In genomic region chr2:149648282-149649030, GRCh38 we compare ENCODE assay signal across 9 cellular contexts.
DNase-seq lines count a peak whose midpoint lies in the region; ATAC-seq, FAIRE-seq and TF ChIP-seq lines count a peak whose summit lies in the region.
"Had no signal": no experiment of that assay in that cellular context is flagged by ENCODE, and none has a peak within 500 bp of the region (broad histone marks: within the 10 kb centered on the region; RNA-seq: fewer than 3 reads in every experiment).

No MANE protein-coding gene starts in this region.

- ATAC-seq in activated T-cell treated with anti-CD3 and anti-CD28 coated beads, Interleukin-2, amount 50 U/mL, for 4 hours = no peak
- ATAC-seq in GM18907 (IDR thresholded peaks at IDR 0.05; ENCODE audit: unreplicated experiment) = no peak

- no peak overlapping the region for H3K4me3 Mint-ChIP-seq in activated T-cell treated with anti-CD3 and anti-CD28 coated beads, Interleukin-2, amount 50 U/mL, for 4 hours

- no peak for FAIRE-seq in urothelium cell line (lab: Jason Lieb, UNC)

- peak overlapping the region; percentile 93 for H3K27ac ChIP-seq in brain microvascular endothelial cell
- H3K27ac ChIP-seq: thoracic aorta had no signal

- no peaks in the 10 kb centered on the region for H3K36me3 ChIP-seq in brain microvascular endothelial cell (replicated peaks)
- H3K36me3 ChIP-seq: thoracic aorta had no signal

- no peaks in the 10 kb centered on the region for H3K27me3 ChIP-seq in brain microvascular endothelial cell (replicated peaks)

- DNase-seq in HS-5 (ENCODE audit: low read depth) (peak; percentile 97), brain microvascular endothelial cell (peak; percentile 100), iris pigment epithelial cell (ENCODE audit: low read depth) (peak; percentile 97), urothelium cell line (ENCODE audit: low spot score) (peak; percentile 79), activated gamma-delta T cell (lab: John Stamatoyannopoulos, UW) (no peak)
- no peak for DNase-seq in activated T-cell treated with anti-CD3 and anti-CD28 coated beads, Interleukin-2, amount 50 U/mL, for 4 hours
- DNase-seq: activated CD4-positive, alpha-beta T cell treated with anti-CD3 and anti-CD28 coated beads for 4 hours had no signal

- no peaks in the 10 kb centered on the region for H3K36me3 Mint-ChIP-seq in activated T-cell treated with anti-CD3 and anti-CD28 coated beads, Interleukin-2, amount 50 U/mL, for 4 hours (ENCODE audit: insufficient read depth)

- in situ Hi-C loops in brain microvascular endothelial cell (cut with HindIII; ENCODE audit: low pct_ligation_motif_present, low sequenced_read_pairs) = no loop called here

- peaks cover 17% of the 10 kb centered on the region for H3K27me3 Mint-ChIP-seq in activated T-cell treated with anti-CD3 and anti-CD28 coated beads, Interleukin-2, amount 50 U/mL, for 4 hours (ENCODE audit: low read depth)

- peaks cover 4% of the 10 kb centered on the region for H3K9me3 Mint-ChIP-seq in activated T-cell treated with anti-CD3 and anti-CD28 coated beads, Interleukin-2, amount 50 U/mL, for 4 hours

- H3K4me3 ChIP-seq in brain microvascular endothelial cell (ENCODE audit: low read depth, low read length) = no peak overlapping the region
- H3K4me3 ChIP-seq: thoracic aorta had no signal

- TF ChIP-seq CTCF in brain microvascular endothelial cell (IDR thresholded peaks at IDR 0.05; ENCODE audit: low read depth, low read length, missing control alignments) = peak; percentile 29

- no peaks in the 10 kb centered on the region for H3K4me1 Mint-ChIP-seq in activated T-cell treated with anti-CD3 and anti-CD28 coated beads, Interleukin-2, amount 50 U/mL, for 4 hours (ENCODE audit: low read depth)

Comparison
In these comparisons a context has a peak if more than half of its experiments do, and no peak if none do; other contexts are left out.
1. DNase-seq: peak in HS-5 (single experiment), brain microvascular endothelial cell (single experiment), iris pigment epithelial cell (single experiment) and urothelium cell line (single experiment); none in activated T-cell treated with anti-CD3 and anti-CD28 coated beads, Interleukin-2, amount 50 U/mL, for 4 hours (single experiment) and activated gamma-delta T cell (single experiment).